In genomic region chr14:104972301-104973211, GRCh38 we compare ENCODE assay signal across 1 cellular context.
TF ChIP-seq lines count a peak whose summit lies in the region.

No MANE protein-coding gene starts in this region.

TF ChIP-seq in A549, 52 proteins besides CTCF, POLR2A, EP300 and RAD21 (continued from another document):
- TF ChIP-seq, protein P1, sequence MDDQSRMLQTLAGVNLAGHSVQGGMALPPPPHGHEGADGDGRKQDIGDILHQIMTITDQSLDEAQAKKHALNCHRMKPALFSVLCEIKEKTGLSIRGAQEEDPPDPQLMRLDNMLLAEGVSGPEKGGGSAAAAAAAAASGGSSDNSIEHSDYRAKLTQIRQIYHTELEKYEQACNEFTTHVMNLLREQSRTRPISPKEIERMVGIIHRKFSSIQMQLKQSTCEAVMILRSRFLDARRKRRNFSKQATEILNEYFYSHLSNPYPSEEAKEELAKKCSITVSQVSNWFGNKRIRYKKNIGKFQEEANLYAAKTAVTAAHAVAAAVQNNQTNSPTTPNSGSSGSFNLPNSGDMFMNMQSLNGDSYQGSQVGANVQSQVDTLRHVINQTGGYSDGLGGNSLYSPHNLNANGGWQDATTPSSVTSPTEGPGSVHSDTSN (IDR thresholded peaks at IDR 0.05), result peak; percentile 60
- TF ChIP-seq USF2 (IDR thresholded peaks at IDR 0.05) (peak; percentile 26; the same call in 1 of the 2 replicates), ZC3H11A (IDR thresholded peaks at IDR 0.05) (no peak), MAZ (IDR thresholded peaks at IDR 0.05; ENCODE audit: borderline replicate concordance, low read depth, low read length) (no peak), RNF2 (IDR thresholded peaks at IDR 0.05; ENCODE audit: borderline replicate concordance, low read depth) (no peak), POLR2AphosphoS2 (conservative IDR thresholded peaks at IDR 0.05; ENCODE audit: low read length) (no peak; the same call in 1 of the 2 replicates), MAFK (IDR thresholded peaks at IDR 0.05; ENCODE audit: partially characterized antibody) (peak; percentile 75), ZFP36 (IDR thresholded peaks at IDR 0.05; ENCODE audit: borderline replicate concordance, partially characterized antibody) (no peak), KDM5A (IDR thresholded peaks at IDR 0.05) (no peak), SMC3 (IDR thresholded peaks at IDR 0.05) (no peak), CEBPB (IDR thresholded peaks at IDR 0.05) (no peak), SREBF2 (IDR thresholded peaks at IDR 0.05) (no peak), CHD2 (IDR thresholded peaks at IDR 0.05; ENCODE audit: low read length, partially characterized antibody) (peak; percentile 11), JUN (IDR thresholded peaks at IDR 0.05) (peak; percentile 46 to 66; a peak in 1 of 5 replicates), JUNB (IDR thresholded peaks at IDR 0.05) (peak; percentile 53), ZSCAN20 (CRISPR knock-in tag; IDR thresholded peaks at IDR 0.05) (no peak), FOSB (CRISPR knock-in tag; IDR thresholded peaks at IDR 0.05) (no peak), ZNF302 (CRISPR knock-in tag; IDR thresholded peaks at IDR 0.05) (peak; percentile 63), BCL3 (IDR thresholded peaks at IDR 0.05) (0 out of 3 replicates have a peak, but pooled peaks have one; percentile 15), ATOH8 (CRISPR knock-in tag; IDR thresholded peaks at IDR 0.05; ENCODE audit: low read depth) (peak; percentile 78), HOXB5 (CRISPR knock-in tag; IDR thresholded peaks at IDR 0.05) (peak; percentile 76; the same call in 1 of the 2 replicates)
- TF ChIP-seq, protein P2, sequence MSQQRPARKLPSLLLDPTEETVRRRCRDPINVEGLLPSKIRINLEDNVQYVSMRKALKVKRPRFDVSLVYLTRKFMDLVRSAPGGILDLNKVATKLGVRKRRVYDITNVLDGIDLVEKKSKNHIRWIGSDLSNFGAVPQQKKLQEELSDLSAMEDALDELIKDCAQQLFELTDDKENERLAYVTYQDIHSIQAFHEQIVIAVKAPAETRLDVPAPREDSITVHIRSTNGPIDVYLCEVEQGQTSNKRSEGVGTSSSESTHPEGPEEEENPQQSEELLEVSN (IDR thresholded peaks at IDR 0.05; ENCODE audit: borderline replicate concordance, low read depth), result no peak
